In the genomic region with DNA sequence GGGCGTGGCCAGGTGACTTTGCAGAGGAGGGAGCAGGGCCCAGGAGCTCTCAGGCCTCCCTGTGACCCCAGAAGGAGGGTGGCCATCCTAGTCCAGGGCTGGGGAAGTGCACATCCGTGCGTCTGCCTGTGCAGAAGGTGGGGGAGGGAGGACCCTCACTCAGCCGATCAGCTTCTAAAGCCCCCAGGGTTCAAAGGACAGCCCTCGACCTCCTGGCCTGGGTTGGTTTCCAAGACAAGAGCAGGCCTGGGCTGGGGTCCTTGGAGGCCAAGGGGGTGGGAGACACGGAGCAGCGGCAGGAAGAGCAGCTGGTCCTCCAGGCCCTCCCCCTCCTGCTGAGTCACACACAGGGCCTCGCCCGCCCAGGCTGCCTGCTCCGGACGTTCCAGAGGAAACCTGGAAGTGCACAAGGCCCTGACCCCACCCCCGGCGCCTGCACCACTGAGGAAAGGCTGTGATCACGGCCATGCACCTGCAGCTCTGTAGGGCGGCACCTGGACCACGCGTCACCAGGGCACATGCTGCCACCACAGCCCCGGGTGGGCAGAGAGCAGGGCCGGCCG, we compare ENCODE assay signal across 1 cellular context.
TF ChIP-seq lines count a peak whose summit lies in the region.

No MANE protein-coding gene starts in this region.

TF ChIP-seq in HepG2, 621 proteins besides CTCF, POLR2A, EP300 and RAD21 (continued from another document):
- TF ChIP-seq ZNF614 (CRISPR knock-in tag; IDR thresholded peaks at IDR 0.05; ENCODE audit: borderline replicate concordance), result 0 out of 2 replicates have a peak, but pooled peaks have one; percentile 3
- no peak for TF ChIP-seq CAMTA2 (CRISPR knock-in tag; IDR thresholded peaks at IDR 0.05; ENCODE audit: borderline replicate concordance)
